16 cellular contexts compared by ENCODE assay signal in genomic region chr1:12548279-12549105, GRCh38.
A peak's percentile ranks its signal among the peaks of the same experiment; 100 is the strongest.
DNase-seq lines count a peak whose midpoint lies in the region; ATAC-seq and TF ChIP-seq lines count a peak whose summit lies in the region.
"Had no signal": no experiment of that assay in that cellular context is flagged by ENCODE, and none has a peak within 500 bp of the region (broad histone marks: within the 10 kb centered on the region; RNA-seq: fewer than 3 reads in every experiment).

No MANE protein-coding gene starts in this region.

- peaks cover 2% of the 10 kb centered on the region for H3K27me3 Mint-ChIP-seq in chondrocyte (ENCODE audit: low read depth)
- peaks cover 7% of the 10 kb centered on the region for H3K27me3 Mint-ChIP-seq in nephron (ENCODE audit: low read depth)

- H3K36me3 ChIP-seq in tibial artery, result no peaks in the 10 kb centered on the region

- H3K9me3 ChIP-seq in tibial artery, result no peaks in the 10 kb centered on the region

- DNase-seq in activated CD8-positive, alpha-beta memory T cell treated with anti-CD3 and anti-CD28 coated beads, Interleukin-2, amount 50 U/mL, for 4 hours, result peak; percentile 11
- no peak for DNase-seq in activated CD8-positive, alpha-beta memory T cell treated with anti-CD3 and anti-CD28 coated beads, Interleukin-2, amount 50 U/mL, for 48 hours
- peak; percentile 68 for DNase-seq in chondrocyte (ENCODE audit: low spot score)
- peak; percentile 21 to 67 for DNase-seq in tibial artery
- DNase-seq in inferior parietal cortex (ENCODE audit: extremely low spot score), result no peak
- no peak for DNase-seq in NCI-H2171 (lab: John Stamatoyannopoulos, UW)
- DNase-seq: 8988T; activated CD4-positive, CD25-positive, alpha-beta regulatory T cell treated with anti-CD3 and anti-CD28 coated beads, Interleukin-2, amount 50 U/mL, for 72 hours; amniotic stem cell; CD4-positive, CD25-positive, alpha-beta regulatory T cell; NCI-H187 treated with DMSO at 0.1 percent for 48 hours; NCI-H526 treated with DMSO at 0.1 percent for 48 hours; occipital lobe had no signal

- peak overlapping the region; percentile 83 to 84 for H3K27ac ChIP-seq in tibial artery

- H3K27me3 ChIP-seq in tibial artery, result no peaks in the 10 kb centered on the region

- TF ChIP-seq CTCF in chondrocyte (IDR thresholded peaks at IDR 0.05), result no peak
- no peak for TF ChIP-seq CTCF in nephron (IDR thresholded peaks at IDR 0.05; ENCODE audit: unreplicated experiment in 3 of 3)
- no peak for TF ChIP-seq CTCF in tibial artery (IDR thresholded peaks at IDR 0.05)

- peaks cover 0 to 62% (median 39%) of the 10 kb centered on the region in 4 donors for H3K4me1 ChIP-seq in tibial artery

- H3K4me3 Mint-ChIP-seq in chondrocyte (ENCODE audit: unreplicated experiment) (no peak overlapping the region), nephron (no peak overlapping the region)
- H3K4me3 Mint-ChIP-seq: CD4-positive, CD25-positive, alpha-beta regulatory T cell; T-helper 1 cell treated with Interleukin-12 subunit alpha and Interleukin-12 subunit beta and Interleukin-4 antibody, amounts not matched to agents 30 μg/mL and 1 μg/mL, for 36 hours had no signal

- H3K36me3 Mint-ChIP-seq in chondrocyte (ENCODE audit: low read depth), result no peaks in the 10 kb centered on the region
- H3K36me3 Mint-ChIP-seq in nephron (ENCODE audit: low read depth), result no peaks in the 10 kb centered on the region
- H3K36me3 Mint-ChIP-seq: CD4-positive, CD25-positive, alpha-beta regulatory T cell had no signal

- no peak overlapping the region for H3K27ac Mint-ChIP-seq in chondrocyte (ENCODE audit: unreplicated experiment)
- peak overlapping the region; percentile 95 to 99 (median 96) for H3K27ac Mint-ChIP-seq in nephron
- H3K27ac Mint-ChIP-seq: T-helper 1 cell treated with Interleukin-12 subunit alpha and Interleukin-12 subunit beta and Interleukin-4 antibody, amounts not matched to agents 30 μg/mL and 1 μg/mL, for 36 hours had no signal

- intact Hi-C loops in tibial artery (cut with DNase I; ENCODE audit: low total_unique reads), result no loop called here

- H3K9me3 Mint-ChIP-seq in chondrocyte (ENCODE audit: low read depth) (no peaks in the 10 kb centered on the region), nephron (peaks cover 4% of the 10 kb centered on the region)
- H3K9me3 Mint-ChIP-seq: CD4-positive, CD25-positive, alpha-beta regulatory T cell; T-helper 1 cell treated with Interleukin-12 subunit alpha and Interleukin-12 subunit beta and Interleukin-4 antibody, amounts not matched to agents 30 μg/mL and 1 μg/mL, for 36 hours had no signal

- H3K4me1 Mint-ChIP-seq in chondrocyte (ENCODE audit: low read depth), result peaks cover 35% of the 10 kb centered on the region
- peaks cover 62% of the 10 kb centered on the region for H3K4me1 Mint-ChIP-seq in nephron

- no peak for ATAC-seq in HG03378 (IDR thresholded peaks at IDR 0.05; ENCODE audit: unreplicated experiment)

- H3K4me3 ChIP-seq in tibial artery, result no peak overlapping the region

Comparison
In these comparisons a context has a peak if more than half of its experiments do, and no peak if none do; other contexts are left out.
1. DNase-seq: peak in activated CD8-positive, alpha-beta memory T cell treated with anti-CD3 and anti-CD28 coated beads, Interleukin-2, amount 50 U/mL, for 4 hours (single experiment), chondrocyte (single experiment) and tibial artery (2 of 2); none in activated CD8-positive, alpha-beta memory T cell treated with anti-CD3 and anti-CD28 coated beads, Interleukin-2, amount 50 U/mL, for 48 hours (single experiment), inferior parietal cortex (single experiment) and NCI-H2171 (single experiment).